13 cellular contexts compared by ENCODE assay signal in the genomic region with DNA sequence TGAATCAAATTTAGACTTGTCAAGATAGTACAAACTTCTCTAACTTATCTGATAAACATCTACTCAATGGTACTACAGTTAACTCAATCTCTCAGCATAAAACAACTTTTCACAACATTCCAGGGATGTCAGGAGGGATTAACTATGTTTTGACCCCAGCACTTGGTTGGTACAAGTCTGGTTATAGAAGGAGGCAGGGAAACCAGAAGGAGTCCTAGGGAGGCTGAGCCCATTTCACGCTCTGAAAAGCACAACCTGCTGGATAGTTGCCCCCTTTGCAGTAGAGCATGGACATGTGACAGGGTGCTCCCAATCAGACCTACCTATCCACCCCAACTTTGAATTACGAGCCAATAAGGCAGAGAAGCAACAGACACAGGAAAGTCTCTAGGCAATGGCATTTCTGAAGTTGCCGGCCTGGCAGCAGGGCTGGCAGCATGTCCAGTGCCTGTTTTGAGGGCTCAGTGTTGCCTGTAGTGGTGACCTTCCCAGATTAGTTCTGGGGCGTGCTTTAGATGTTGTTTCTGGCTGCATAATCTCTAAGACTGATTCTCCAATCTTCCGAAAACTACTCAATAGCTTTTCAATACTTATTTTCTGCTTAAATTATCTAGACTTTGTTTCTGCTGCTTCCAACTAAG. TPM values are rescaled to one million over a fixed set of nuclear protein-coding genes. Genes with fewer than 3 reads are reported as not detected.
DNase-seq lines count a peak whose midpoint lies in the region; TF ChIP-seq lines count a peak whose summit lies in the region.
"Had no signal": no experiment of that assay in that cellular context is flagged by ENCODE, and none has a peak within 500 bp of the region (broad histone marks: within the 10 kb centered on the region; RNA-seq: fewer than 3 reads in every experiment).

No MANE protein-coding gene starts in this region.

- H3K27ac ChIP-seq in RWPE1 (peak overlapping the region; percentile 88), MM.1S (ENCODE audit: low read length) (no peak overlapping the region)
- H3K27ac ChIP-seq: parathyroid adenoma had no signal

- no peak overlapping the region for H3K4me2 ChIP-seq in MM.1S (ENCODE audit: low read depth, low read length)

- H4K20me1 ChIP-seq in MM.1S (ENCODE audit: insufficient read depth, low read length), result no peaks in the 10 kb centered on the region

- DNase-seq in EH (ENCODE audit: low read depth), result peak; percentile 67
- peak; percentile 42 for DNase-seq in RWPE1 (ENCODE audit: low spot score)
- DNase-seq in fibroblast of villous mesenchyme (ENCODE audit: low read depth), result peak; percentile 19
- peak; percentile 24 for DNase-seq in skeletal muscle cell (ENCODE audit: low read depth)
- DNase-seq in NCI-H187 (lab: John Stamatoyannopoulos, UW), result no peak
- DNase-seq in MM.1S, result no peak
- DNase-seq in NOMO-1 (lab: John Stamatoyannopoulos, UW; ENCODE audit: unreplicated experiment in 2 of 2), result no peak
- DNase-seq in activated T-cell treated with anti-CD3 and anti-CD28 coated beads, Interleukin-2, amount 50 U/mL, for 48 hours, result no peak
- DNase-seq: activated CD8-positive, alpha-beta memory T cell treated with anti-CD3 and anti-CD28 coated beads, Interleukin-2, amount 50 U/mL, for 4 hours; aorta; NCI-H1694; stimulated activated CD4-positive, alpha-beta T cell treated with anti-CD3 and anti-CD28 coated beads, Interleukin-4, amount 100 ng/mL, for 4 hours had no signal

- no peaks in the 10 kb centered on the region for H3K9me2 ChIP-seq in MM.1S (replicated peaks; ENCODE audit: insufficient read depth, low read length)

- CTCF ChIA-PET in RWPE1 (lab: Yijun Ruan, JAX), result no interaction called here

- H2AFZ ChIP-seq in MM.1S (ENCODE audit: low read length), result no peak overlapping the region
- H2AFZ ChIP-seq: parathyroid adenoma had no signal

- no peak overlapping the region for H3K4me3 ChIP-seq in fibroblast of villous mesenchyme (ENCODE audit: low read depth, low read length)
- H3K4me3 ChIP-seq in skeletal muscle cell (ENCODE audit: low read depth, low read length), result no peak overlapping the region
- H3K4me3 ChIP-seq in MM.1S (ENCODE audit: low read length), result no peak overlapping the region

- no peaks in the 10 kb centered on the region for H3K27me3 ChIP-seq in MM.1S (replicated peaks; ENCODE audit: insufficient read depth, low read length)

- TF ChIP-seq CTCF in RWPE1 (conservative IDR thresholded peaks at IDR 0.05; ENCODE audit: low read depth) (no peak), fibroblast of villous mesenchyme (IDR thresholded peaks at IDR 0.05; ENCODE audit: insufficient read depth, low read depth, low read length) (no peak), MM.1S (IDR thresholded peaks at IDR 0.05; ENCODE audit: low read length) (no peak)

- peaks cover 8% of the 10 kb centered on the region; the same call in 1 of the 2 replicates for H3K4me1 ChIP-seq in MM.1S (ENCODE audit: low read length)
- H3K4me1 ChIP-seq: parathyroid adenoma had no signal

- H3K9me3 ChIP-seq in MM.1S (replicated peaks; ENCODE audit: insufficient read depth, low read length), result no peaks in the 10 kb centered on the region

- no peak overlapping the region for H3K9ac ChIP-seq in MM.1S (ENCODE audit: low read length)
- H3K9ac ChIP-seq: parathyroid adenoma had no signal

- H3K36me3 ChIP-seq in MM.1S (replicated peaks; ENCODE audit: insufficient read depth, low read length), result no peaks in the 10 kb centered on the region

- H3F3A ChIP-seq in MM.1S (ENCODE audit: insufficient read depth, low read length), result peaks cover 11% of the 10 kb centered on the region

- POLR2A ChIA-PET in RWPE1 (lab: Yijun Ruan, JAX; ENCODE audit: low non-redundant PET), result no interaction called here

- no peaks in the 10 kb centered on the region for H3K79me2 ChIP-seq in MM.1S (ENCODE audit: low read length)
- H3K79me2 ChIP-seq: parathyroid adenoma had no signal

RNA-seq across cellular contexts. Expression of gene ANKUB1, which starts 8.2 kb away (rescaled TPM):
- not detected in 2 replicates for total RNA-seq in fibroblast of villous mesenchyme
- total RNA-seq: aorta had no signal

RNA-seq across cellular contexts. Expression of gene RNF13, which starts 28.8 kb away (rescaled TPM):
- total RNA-seq in fibroblast of villous mesenchyme, result 48.3 and 77.3 TPM in 2 replicates

RNA-seq across cellular contexts. Expression of gene COMMD2, which starts 31.9 kb away (rescaled TPM):
- 28.3 and 34.5 TPM in 2 replicates for total RNA-seq in fibroblast of villous mesenchyme

Comparison
In these comparisons a context has a peak if more than half of its experiments do, and no peak if none do; other contexts are left out.
1. DNase-seq: peak in EH (single experiment), RWPE1 (single experiment), fibroblast of villous mesenchyme (single experiment) and skeletal muscle cell (single experiment); none in NCI-H187 (0 of 2), MM.1S (single experiment), NOMO-1 (0 of 2) and activated T-cell treated with anti-CD3 and anti-CD28 coated beads, Interleukin-2, amount 50 U/mL, for 48 hours (0 of 2).